Comparison of ENCODE assay signal across 31 cellular contexts in the genomic region with DNA sequence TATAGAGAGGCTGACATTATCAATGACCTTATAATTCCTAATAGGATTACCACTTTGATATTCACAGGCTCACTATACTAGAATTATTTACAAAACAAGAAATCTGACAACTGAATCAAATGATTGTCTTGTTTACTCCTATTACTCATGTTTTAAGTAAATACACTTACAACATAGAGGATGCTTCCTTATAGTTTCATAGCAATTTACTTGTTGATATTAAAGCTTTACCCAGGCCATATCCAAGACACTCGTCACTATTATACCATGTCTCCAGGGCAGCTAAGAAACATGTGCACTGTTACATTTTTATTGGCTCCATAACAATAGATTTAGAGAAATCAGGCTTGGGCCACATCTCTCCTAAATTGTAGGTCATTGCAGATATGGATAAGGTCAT.
"Had no signal": no experiment of that assay in that cellular context is flagged by ENCODE, and none has a peak within 500 bp of the region (broad histone marks: within the 10 kb centered on the region; RNA-seq: fewer than 3 reads in every experiment).

No MANE protein-coding gene starts in this region.

- DNase-seq: hypothalamus; immature natural killer cell; kidney; left colon; left lung; lower lobe of right lung; mammary epithelial cell; mesenchymal stem cell; naive thymus-derived CD8-positive, alpha-beta T cell; nucleus accumbens; pancreas; posterior cingulate gyrus; retina; right cardiac atrium; stimulated activated CD4-positive, alpha-beta T cell treated with anti-CD3 and anti-CD28 coated beads, Interleukin-12 subunit alpha, Interleukin-12 subunit beta, amount 100 ng/mL, for 4 hours; stimulated activated CD4-positive, alpha-beta T cell treated with anti-CD3 and anti-CD28 coated beads, Interleukin-15, amount 100 ng/mL, for 24 hours; stimulated activated CD4-positive, alpha-beta T cell treated with anti-CD3 and anti-CD28 coated beads, Interleukin-2, amount 100 ng/mL, for 24 hours; stimulated activated CD4-positive, alpha-beta T cell treated with anti-CD3 and anti-CD28 coated beads, Interleukin-4, amount 100 ng/mL, for 1 hour; stimulated activated naive B cell treated with anti-CD40 and anti-IgM and Interleukin-4, amounts not matched to agents 10 μg/mL and 1 μg/mL and 100 μg/mL, for 72 hours; stimulated activated naive CD8-positive, alpha-beta T cell treated with anti-CD3 and anti-CD28 coated beads, Interleukin-15, Interleukin-2, amounts not matched to agents 100 U/mL and 50 U/mL, for 24 hours; tibial artery; trophoblast cell; upper lobe of right lung; uterus had no signal

- ATAC-seq: left colon; left lung; lower lobe of right lung; naive thymus-derived CD8-positive, alpha-beta T cell; pancreas; right cardiac atrium; sciatic nerve; stimulated activated naive B cell treated with anti-CD40 and anti-IgM and Interleukin-4, amounts not matched to agents 10 μg/mL and 1 μg/mL and 100 μg/mL, for 72 hours; stimulated activated naive CD8-positive, alpha-beta T cell treated with anti-CD3 and anti-CD28 coated beads, Interleukin-15, Interleukin-2, amounts not matched to agents 100 U/mL and 50 U/mL, for 24 hours; upper lobe of right lung had no signal

- H3K4me1 Mint-ChIP-seq: immature natural killer cell; naive thymus-derived CD8-positive, alpha-beta T cell; nephron; neural crest cell; stimulated activated naive B cell treated with anti-CD40 and anti-IgM and Interleukin-4, amounts not matched to agents 10 μg/mL and 1 μg/mL and 100 μg/mL, for 72 hours had no signal

- H3K36me3 ChIP-seq: left lung, lower lobe of right lung, pancreas, prostate gland, suprapubic skin, thoracic aorta, tibial artery, upper lobe of right lung, uterus had no signal

- H3K27ac Mint-ChIP-seq: immature natural killer cell; naive thymus-derived CD8-positive, alpha-beta T cell; nephron; stimulated activated naive B cell treated with anti-CD40 and anti-IgM and Interleukin-4, amounts not matched to agents 10 μg/mL and 1 μg/mL and 100 μg/mL, for 72 hours had no signal

- H3K9me3 ChIP-seq: left lung, lower lobe of right lung, pancreas, prostate gland, suprapubic skin, thoracic aorta, tibial artery, upper lobe of right lung, uterus had no signal

- H3K4me3 ChIP-seq: left lung, lower lobe of right lung, pancreas, prostate gland, skin epidermis, suprapubic skin, thoracic aorta, tibial artery, upper lobe of right lung, uterus had no signal

- H3K27me3 ChIP-seq: left lung, suprapubic skin, tibial artery, upper lobe of right lung, uterus had no signal

- H3K4me3 Mint-ChIP-seq: immature natural killer cell; naive thymus-derived CD8-positive, alpha-beta T cell; nephron; neural crest cell; stimulated activated naive B cell treated with anti-CD40 and anti-IgM and Interleukin-4, amounts not matched to agents 10 μg/mL and 1 μg/mL and 100 μg/mL, for 72 hours had no signal

- H3K9me3 Mint-ChIP-seq: naive thymus-derived CD8-positive, alpha-beta T cell; nephron; neural crest cell; stimulated activated naive B cell treated with anti-CD40 and anti-IgM and Interleukin-4, amounts not matched to agents 10 μg/mL and 1 μg/mL and 100 μg/mL, for 72 hours had no signal

- H3K4me1 ChIP-seq: left lung, lower lobe of right lung, pancreas, prostate gland, suprapubic skin, tibial artery, upper lobe of right lung, uterus had no signal

- H3K27me3 Mint-ChIP-seq: naive thymus-derived CD8-positive, alpha-beta T cell; stimulated activated naive B cell treated with anti-CD40 and anti-IgM and Interleukin-4, amounts not matched to agents 10 μg/mL and 1 μg/mL and 100 μg/mL, for 72 hours had no signal

- H3K27ac ChIP-seq: left lung, lower lobe of right lung, pancreas, prostate gland, skin epidermis, suprapubic skin, thoracic aorta, tibial artery, upper lobe of right lung, uterus had no signal
